ENCODE assay signal across 21 cellular contexts in genomic region chr3:67637255-67637900, GRCh38.
"Had no signal": no experiment of that assay in that cellular context is flagged by ENCODE, and none has a peak within 500 bp of the region (broad histone marks: within the 10 kb centered on the region; RNA-seq: fewer than 3 reads in every experiment).

No MANE protein-coding gene starts in this region.

- DNase-seq: effector memory CD4-positive, alpha-beta T cell; gastrocnemius medialis; glutamatergic neuron; islet precursor cell; left ventricle myocardium inferior; mesenchymal stem cell; midbrain; occipital lobe; sigmoid colon; stimulated activated CD4-positive, alpha-beta T cell treated with anti-CD3 and anti-CD28 coated beads, Interleukin-2, amount 100 ng/mL, for 24 hours; stimulated activated CD4-positive, alpha-beta T cell treated with anti-CD3 and anti-CD28 coated beads, Interleukin-4, amount 100 ng/mL, for 4 hours; stimulated activated naive CD4-positive, alpha-beta T cell; stomach; substantia nigra; transverse colon had no signal

- H3K4me3 ChIP-seq: esophagus muscularis mucosa, gastrocnemius medialis, left ventricle myocardium inferior, lung, sigmoid colon, skin epidermis, stomach, thoracic aorta, transverse colon had no signal

- H3K9me3 ChIP-seq: esophagus muscularis mucosa, gastrocnemius medialis, left ventricle myocardium inferior, sigmoid colon, stomach, thoracic aorta, transverse colon had no signal

- H3K36me3 ChIP-seq: gastrocnemius medialis, left ventricle myocardium inferior, sigmoid colon, thoracic aorta, transverse colon had no signal

- H3K9me3 Mint-ChIP-seq: nephron had no signal

- H3K27me3 ChIP-seq: esophagus muscularis mucosa, gastrocnemius medialis, sigmoid colon, stomach, transverse colon had no signal

- H3K27ac Mint-ChIP-seq: nephron had no signal

- H3K27ac ChIP-seq: epithelial cell of prostate, esophagus muscularis mucosa, gastrocnemius medialis, left ventricle myocardium inferior, sigmoid colon, stomach, thoracic aorta, transverse colon had no signal

- ATAC-seq: gastrocnemius medialis had no signal

- H3K4me3 Mint-ChIP-seq: nephron had no signal
